1 cellular context compared by ENCODE assay signal in the genomic region with DNA sequence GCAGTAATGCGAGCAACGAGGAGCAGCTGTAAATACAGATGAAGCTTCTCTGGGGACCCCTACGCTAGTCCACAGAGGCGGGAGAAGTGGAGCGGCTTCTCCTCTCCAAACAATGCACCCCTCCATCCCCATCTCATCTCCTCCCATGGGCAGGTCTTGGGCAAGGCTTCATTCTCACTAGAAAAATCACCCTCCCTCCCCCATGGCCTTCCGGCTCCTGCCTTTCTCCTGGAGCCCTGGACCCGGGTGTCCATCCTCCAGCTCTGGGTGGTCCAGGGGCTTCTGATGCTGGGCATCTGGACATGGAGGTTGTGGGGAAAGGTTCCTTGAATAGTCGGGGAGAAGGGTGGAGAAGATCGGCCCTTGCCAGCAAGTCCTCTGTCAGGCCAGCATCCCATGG.
TF ChIP-seq lines count a peak whose summit lies in the region.

No MANE protein-coding gene starts in this region.

TF ChIP-seq in SK-N-SH, 30 proteins besides CTCF, POLR2A, EP300 and RAD21:
- TF ChIP-seq, protein P1, sequence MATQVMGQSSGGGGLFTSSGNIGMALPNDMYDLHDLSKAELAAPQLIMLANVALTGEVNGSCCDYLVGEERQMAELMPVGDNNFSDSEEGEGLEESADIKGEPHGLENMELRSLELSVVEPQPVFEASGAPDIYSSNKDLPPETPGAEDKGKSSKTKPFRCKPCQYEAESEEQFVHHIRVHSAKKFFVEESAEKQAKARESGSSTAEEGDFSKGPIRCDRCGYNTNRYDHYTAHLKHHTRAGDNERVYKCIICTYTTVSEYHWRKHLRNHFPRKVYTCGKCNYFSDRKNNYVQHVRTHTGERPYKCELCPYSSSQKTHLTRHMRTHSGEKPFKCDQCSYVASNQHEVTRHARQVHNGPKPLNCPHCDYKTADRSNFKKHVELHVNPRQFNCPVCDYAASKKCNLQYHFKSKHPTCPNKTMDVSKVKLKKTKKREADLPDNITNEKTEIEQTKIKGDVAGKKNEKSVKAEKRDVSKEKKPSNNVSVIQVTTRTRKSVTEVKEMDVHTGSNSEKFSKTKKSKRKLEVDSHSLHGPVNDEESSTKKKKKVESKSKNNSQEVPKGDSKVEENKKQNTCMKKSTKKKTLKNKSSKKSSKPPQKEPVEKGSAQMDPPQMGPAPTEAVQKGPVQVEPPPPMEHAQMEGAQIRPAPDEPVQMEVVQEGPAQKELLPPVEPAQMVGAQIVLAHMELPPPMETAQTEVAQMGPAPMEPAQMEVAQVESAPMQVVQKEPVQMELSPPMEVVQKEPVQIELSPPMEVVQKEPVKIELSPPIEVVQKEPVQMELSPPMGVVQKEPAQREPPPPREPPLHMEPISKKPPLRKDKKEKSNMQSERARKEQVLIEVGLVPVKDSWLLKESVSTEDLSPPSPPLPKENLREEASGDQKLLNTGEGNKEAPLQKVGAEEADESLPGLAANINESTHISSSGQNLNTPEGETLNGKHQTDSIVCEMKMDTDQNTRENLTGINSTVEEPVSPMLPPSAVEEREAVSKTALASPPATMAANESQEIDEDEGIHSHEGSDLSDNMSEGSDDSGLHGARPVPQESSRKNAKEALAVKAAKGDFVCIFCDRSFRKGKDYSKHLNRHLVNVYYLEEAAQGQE (IDR thresholded peaks at IDR 0.05; ENCODE audit: low read depth, low read length): no peak
- TF ChIP-seq, protein P2, sequence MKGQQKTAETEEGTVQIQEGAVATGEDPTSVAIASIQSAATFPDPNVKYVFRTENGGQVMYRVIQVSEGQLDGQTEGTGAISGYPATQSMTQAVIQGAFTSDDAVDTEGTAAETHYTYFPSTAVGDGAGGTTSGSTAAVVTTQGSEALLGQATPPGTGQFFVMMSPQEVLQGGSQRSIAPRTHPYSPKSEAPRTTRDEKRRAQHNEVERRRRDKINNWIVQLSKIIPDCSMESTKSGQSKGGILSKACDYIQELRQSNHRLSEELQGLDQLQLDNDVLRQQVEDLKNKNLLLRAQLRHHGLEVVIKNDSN (IDR thresholded peaks at IDR 0.05; ENCODE audit: borderline replicate concordance, low read depth): no peak
- TF ChIP-seq FOXJ3 (CRISPR knock-in tag; IDR thresholded peaks at IDR 0.05): no peak
- no peak for TF ChIP-seq MEF2A (IDR thresholded peaks at IDR 0.05; ENCODE audit: borderline replicate concordance, low read depth)
- no peak for TF ChIP-seq ELF1 (IDR thresholded peaks at IDR 0.05)
- TF ChIP-seq, protein P3, sequence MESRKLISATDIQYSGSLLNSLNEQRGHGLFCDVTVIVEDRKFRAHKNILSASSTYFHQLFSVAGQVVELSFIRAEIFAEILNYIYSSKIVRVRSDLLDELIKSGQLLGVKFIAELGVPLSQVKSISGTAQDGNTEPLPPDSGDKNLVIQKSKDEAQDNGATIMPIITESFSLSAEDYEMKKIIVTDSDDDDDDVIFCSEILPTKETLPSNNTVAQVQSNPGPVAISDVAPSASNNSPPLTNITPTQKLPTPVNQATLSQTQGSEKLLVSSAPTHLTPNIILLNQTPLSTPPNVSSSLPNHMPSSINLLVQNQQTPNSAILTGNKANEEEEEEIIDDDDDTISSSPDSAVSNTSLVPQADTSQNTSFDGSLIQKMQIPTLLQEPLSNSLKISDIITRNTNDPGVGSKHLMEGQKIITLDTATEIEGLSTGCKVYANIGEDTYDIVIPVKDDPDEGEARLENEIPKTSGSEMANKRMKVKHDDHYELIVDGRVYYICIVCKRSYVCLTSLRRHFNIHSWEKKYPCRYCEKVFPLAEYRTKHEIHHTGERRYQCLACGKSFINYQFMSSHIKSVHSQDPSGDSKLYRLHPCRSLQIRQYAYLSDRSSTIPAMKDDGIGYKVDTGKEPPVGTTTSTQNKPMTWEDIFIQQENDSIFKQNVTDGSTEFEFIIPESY (IDR thresholded peaks at IDR 0.05; ENCODE audit: borderline replicate concordance, low read depth): no peak
- no peak for TF ChIP-seq RCOR1 (IDR thresholded peaks at IDR 0.05; ENCODE audit: low read length)
- no peak for TF ChIP-seq TEAD4 (IDR thresholded peaks at IDR 0.05; ENCODE audit: borderline replicate concordance, insufficient read depth)
- no peak for TF ChIP-seq TAF1 (IDR thresholded peaks at IDR 0.05; ENCODE audit: borderline replicate concordance, low read depth, low read length)
- TF ChIP-seq RXRA (IDR thresholded peaks at IDR 0.05; ENCODE audit: borderline replicate concordance, low read depth): no peak
- TF ChIP-seq POLR2AphosphoS5 (IDR thresholded peaks at IDR 0.05; ENCODE audit: low read depth, low read length): no peak
- no peak for TF ChIP-seq GATA2 (CRISPR knock-in tag; IDR thresholded peaks at IDR 0.05)
